8 cellular contexts compared by ENCODE assay signal in genomic region chr5:29389993-29390392, GRCh38.
"Had no signal": no experiment of that assay in that cellular context is flagged by ENCODE, and none has a peak within 500 bp of the region (broad histone marks: within the 10 kb centered on the region; RNA-seq: fewer than 3 reads in every experiment).

No MANE protein-coding gene starts in this region.

- ATAC-seq: HCT116 had no signal

- H3K36me3 ChIP-seq: HAP-1 had no signal

- H3K9ac ChIP-seq: GM23248 had no signal

- H3K4me3 ChIP-seq: GM23248, HAP-1 had no signal

- DNase-seq: GM23248, GOT3, H7, HFFc6, IMR-90, KBM-7 had no signal

- H3K9me3 ChIP-seq: HAP-1 had no signal

- H3K27ac ChIP-seq: GM23248 had no signal

- H3K4me1 ChIP-seq: HAP-1 had no signal

- H2AFZ ChIP-seq: GM23248 had no signal
